ENCODE assay signal across 1 cellular context in genomic region chr2:64426191-64426952, GRCh38.
TF ChIP-seq lines count a peak whose summit lies in the region.

No MANE protein-coding gene starts in this region.

TF ChIP-seq in IMR-90, 13 proteins besides CTCF, POLR2A, EP300 and RAD21 (continued from another document):
- no peak for TF ChIP-seq USF2 (IDR thresholded peaks at IDR 0.05; ENCODE audit: low read depth, low read length)
